6 cellular contexts compared by ENCODE assay signal in the genomic region with DNA sequence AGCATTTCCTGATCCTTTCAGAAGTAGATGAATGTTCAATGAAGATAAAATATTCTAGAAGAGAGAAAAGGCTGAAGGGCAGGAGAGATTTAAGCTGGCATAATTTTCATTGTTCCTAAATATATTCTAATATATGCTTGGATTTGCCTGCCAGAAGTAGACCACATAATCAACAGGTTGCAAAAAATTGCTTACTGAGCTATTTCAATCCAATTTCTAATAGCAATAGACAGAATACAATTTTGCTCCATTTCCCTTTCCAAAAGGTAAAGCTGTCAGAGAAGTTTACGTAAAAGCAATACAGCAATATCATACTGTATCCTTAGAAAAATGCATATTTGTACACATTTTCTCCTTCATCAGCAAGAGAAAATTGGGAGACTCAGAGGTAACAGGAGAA.
"Had no signal": no experiment of that assay in that cellular context is flagged by ENCODE, and none has a peak within 500 bp of the region (broad histone marks: within the 10 kb centered on the region; RNA-seq: fewer than 3 reads in every experiment).

No MANE protein-coding gene starts in this region.

- H3K4me2 ChIP-seq: KMS-11 had no signal

- ATAC-seq: K562 had no signal

- H3K27ac ChIP-seq: HL-60, KMS-11 had no signal

- H3K9ac ChIP-seq: KMS-11 had no signal

- DNase-seq: Karpas-422, KBM-7, KG1 had no signal

- FAIRE-seq: K562 had no signal

- H3K4me3 ChIP-seq: K562 had no signal
